1 cellular context compared by ENCODE assay signal in genomic region chr10:5317547-5318107, GRCh38.
TF ChIP-seq lines count a peak whose summit lies in the region.

No MANE protein-coding gene starts in this region.

TF ChIP-seq in WTC11, 78 proteins besides CTCF, POLR2A, EP300 and RAD21 (continued from another document):
- no peak for TF ChIP-seq ZNF281 (CRISPR knock-in tag; IDR thresholded peaks at IDR 0.05)
